19 cellular contexts compared by ENCODE assay signal in genomic region chr9:123448247-123448646, GRCh38.
A peak's percentile ranks its signal among the peaks of the same experiment; 100 is the strongest.
DNase-seq lines count a peak whose midpoint lies in the region; ATAC-seq, FAIRE-seq and TF ChIP-seq lines count a peak whose summit lies in the region.
"Had no signal": no experiment of that assay in that cellular context is flagged by ENCODE, and none has a peak within 500 bp of the region (broad histone marks: within the 10 kb centered on the region; RNA-seq: fewer than 3 reads in every experiment).

No MANE protein-coding gene starts in this region.

- no peak overlapping the region for H2BK5ac ChIP-seq in H1 (ENCODE audit: low read depth, low read length)

- peak; percentile 25 to 38; a peak in 2 of 4 replicates for TF ChIP-seq RAD21 in H1 (IDR thresholded peaks at IDR 0.05 in 1 of 2, conservative IDR thresholded peaks at IDR 0.05 in 1 of 2; ENCODE audit: low read depth in 2 of 2, low read length in 2 of 2)

- H4K8ac ChIP-seq in H1 (ENCODE audit: extremely low read depth, insufficient read depth, low read length): no peak overlapping the region

- H3K14ac ChIP-seq in H1 (ENCODE audit: insufficient read length): no peak overlapping the region

- intact Hi-C loops in sciatic nerve (cut with DNase I) (no loop called here), testis (cut with DNase I; ENCODE audit: low total_unique reads) (no loop called here)

- H2BK120ac ChIP-seq in H1 (replicated peaks; ENCODE audit: low read depth, low read length): no peak overlapping the region

- no peaks in the 10 kb centered on the region for H3K27me3 ChIP-seq in H7 (ENCODE audit: control insufficient read depth, insufficient read depth, low read length)
- no peaks in the 10 kb centered on the region for H3K27me3 ChIP-seq in H1 (replicated peaks in 1 of 4; ENCODE audit: control insufficient read depth in 3 of 4, extremely low read depth in 1 of 4, insufficient read depth in 3 of 4, low read length in 3 of 4)
- no peaks in the 10 kb centered on the region for H3K27me3 ChIP-seq in testis

- peaks cover 0 to 2% (median 0%) of the 10 kb centered on the region in 4 experiments; a peak in 2 of 7 replicates for H3K4me1 ChIP-seq in H1 (replicated peaks in 1 of 4; ENCODE audit: control insufficient read depth in 3 of 4, insufficient read depth in 4 of 4, low read length in 3 of 4)
- H3K4me1 ChIP-seq in testis: no peaks in the 10 kb centered on the region
- H3K4me1 ChIP-seq: A549 had no signal

- no peak overlapping the region for H3K56ac ChIP-seq in H1 (replicated peaks; ENCODE audit: insufficient read length, low read depth, low read length)

- H3K4me2 ChIP-seq in H1 (ENCODE audit: insufficient read depth in 1 of 2, low read depth in 2 of 2, low read length in 2 of 2): no peak overlapping the region
- H3K4me2 ChIP-seq: A549 had no signal

- no peak overlapping the region for H3K4me3 ChIP-seq in H7 (ENCODE audit: insufficient read depth, low read depth, low read length)
- H3K4me3 ChIP-seq in H1 (ENCODE audit: extremely low read depth in 1 of 4, insufficient read depth in 2 of 4, low read depth in 3 of 4, low read length in 4 of 4): no peak overlapping the region
- no peak overlapping the region for H3K4me3 ChIP-seq in testis
- H3K4me3 ChIP-seq: A549 had no signal

- FAIRE-seq in H1 (lab: Jason Lieb, UNC): no peak
- FAIRE-seq: A549, D721Med, G401.6, GM12891, H54 had no signal

- H3K9me3 Mint-ChIP-seq in WTC11: no peaks in the 10 kb centered on the region
- H3K9me3 Mint-ChIP-seq: CD14-positive monocyte; CD8-positive, alpha-beta T cell had no signal

- POLR2A ChIA-PET in WTC11 (lab: Charles Lee): no interaction called here
- POLR2A ChIA-PET in H1 (lab: Charles Lee; ENCODE audit: partially characterized antibody): no interaction called here

- H2BK20ac ChIP-seq in H1 (ENCODE audit: low read length): no peak overlapping the region

- no peak overlapping the region for H2AK5ac ChIP-seq in H1 (ENCODE audit: low read depth, low read length)

- H3K36me3 ChIP-seq in H7 (replicated peaks; ENCODE audit: control insufficient read depth, insufficient read depth, low read length) (no peaks in the 10 kb centered on the region), H1 (ENCODE audit: control insufficient read depth in 2 of 4, insufficient read depth in 4 of 4, low read length in 3 of 4) (no peaks in the 10 kb centered on the region; a peak in 1 of 8 replicates), testis (ENCODE audit: low read depth, missing control alignments) (no peaks in the 10 kb centered on the region)

- no peak overlapping the region for H3K4ac ChIP-seq in H1 (replicated peaks; ENCODE audit: insufficient read length, low read depth, low read length)

- H3K23me2 ChIP-seq in H1 (ENCODE audit: low read depth, low read length): no peaks in the 10 kb centered on the region

- peak; percentile 71 for ATAC-seq in WTC11
- ATAC-seq in sciatic nerve: no peak
- ATAC-seq in HG02973 (IDR thresholded peaks at IDR 0.05; ENCODE audit: unreplicated experiment): no peak
- ATAC-seq: A549; CD8-positive, alpha-beta T cell had no signal

- DNase-seq in H7 (peak; percentile 70), WTC11 (ENCODE audit: low spot score) (no peak), H1 (ENCODE audit: low read depth in 1 of 2, low spot score in 2 of 2) (no peak), sciatic nerve (ENCODE audit: low spot score) (peak; percentile 17), GM19240 (ENCODE audit: insufficient read length, low spot score) (no peak), testis (no peak)
- DNase-seq: CD8-positive, alpha-beta T cell; COR-L47; DMS153; DMS79 treated with DMSO at 0.1 percent for 48 hours; EL; IMR-90 had no signal

- no peak overlapping the region for H4K91ac ChIP-seq in H1 (replicated peaks; ENCODE audit: insufficient read length, low read length)

- TF ChIP-seq POLR2A in H1 (IDR thresholded peaks at IDR 0.05; ENCODE audit: control extremely low read depth in 1 of 2, low read depth in 2 of 2, low read length in 2 of 2) (no peak), testis (IDR thresholded peaks at IDR 0.05) (no peak)

- H3K27ac Mint-ChIP-seq in WTC11: no peak overlapping the region
- H3K27ac Mint-ChIP-seq: CD8-positive, alpha-beta T cell had no signal

- no peaks in the 10 kb centered on the region for H3K27me3 Mint-ChIP-seq in WTC11 (ENCODE audit: low read depth)

- no peak overlapping the region for H3K18ac ChIP-seq in H1 (ENCODE audit: extremely low read depth, low read length)

- H2BK12ac ChIP-seq in H1 (ENCODE audit: low read depth, low read length): no peak overlapping the region

- CTCF ChIA-PET in WTC11 (lab: Charles Lee) (interaction anchor here (0.5 to 2.0 kb wide), 11 partner anchors 10 to 424 kb away, joined by 3 to 11 read pairs (median 3); no protein-coding TSS in a partner anchor), H1 (lab: Charles Lee; ENCODE audit: partially characterized antibody) (interaction anchor here (0.7 to 2.9 kb wide), 16 partner anchors 9 to 190 kb away, joined by 3 to 20 read pairs (median 4); no protein-coding TSS in a partner anchor)

- 82% methylated on average over 5 of the region's 5 CpGs; no CpG with 5 or more reads in 1 of the 2 experiments for WGBS in H1 (ENCODE audit: extremely low coverage in 1 of 2, insufficient coverage in 1 of 2, insufficient read length in 1 of 2, insufficient replicate concordance in 2 of 2, low coverage in 1 of 2, low lambda C conversion rate in 2 of 2, missing lambda C conversion rate in 1 of 2), 2 experiments
- 89 to 91% methylated on average over 5 of the region's 5 CpGs for WGBS in testis, 2 donors

- H3K36me3 Mint-ChIP-seq in WTC11: no peaks in the 10 kb centered on the region

- no peaks in the 10 kb centered on the region for H3K79me1 ChIP-seq in H1 (ENCODE audit: low read depth, low read length)

- no peaks in the 10 kb centered on the region for H3K79me2 ChIP-seq in H1 (ENCODE audit: control insufficient read depth in 1 of 2, insufficient read depth in 2 of 2, low read length in 2 of 2)

- H4K5ac ChIP-seq in H1 (ENCODE audit: insufficient read length, low read depth, low read length): no peak overlapping the region

- H3K27ac ChIP-seq in H1 (ENCODE audit: low read depth, low read length): no peak overlapping the region
- no peak overlapping the region for H3K27ac ChIP-seq in testis
- H3K27ac ChIP-seq: A549 had no signal

- no peak overlapping the region for H2BK15ac ChIP-seq in H1 (ENCODE audit: low read length)

- no peak for TF ChIP-seq EP300 in H1 (IDR thresholded peaks at IDR 0.05; ENCODE audit: borderline replicate concordance in 1 of 2, low read depth in 2 of 2, low read length in 2 of 2)

- no peaks in the 10 kb centered on the region for H4K20me1 ChIP-seq in H1 (replicated peaks in 1 of 2; ENCODE audit: control insufficient read depth in 1 of 2, insufficient read depth in 2 of 2, low read length in 2 of 2)

- H2AFZ ChIP-seq in H1 (ENCODE audit: low read length): no peak overlapping the region

- no peak overlapping the region for H3K9ac ChIP-seq in H1 (replicated peaks in 1 of 4; ENCODE audit: extremely low read depth in 1 of 4, low read depth in 3 of 4, low read length in 3 of 4)

- TF ChIP-seq CTCF in WTC11 (IDR thresholded peaks at IDR 0.05) (no peak), H1 (IDR thresholded peaks at IDR 0.05; ENCODE audit: control extremely low read depth in 1 of 3, insufficient read depth in 1 of 3, low read depth in 1 of 3, low read length in 3 of 3) (peak in 2 of 3 experiments; percentile 22 to 34; a peak in 2 of 4 replicates), testis (IDR thresholded peaks at IDR 0.05) (no peak)

- H3K4me1 Mint-ChIP-seq in WTC11: peaks cover 11% of the 10 kb centered on the region
- H3K4me1 Mint-ChIP-seq: CD14-positive monocyte had no signal

- H3K4me3 Mint-ChIP-seq in WTC11: no peak overlapping the region
- H3K4me3 Mint-ChIP-seq: CD14-positive monocyte; CD8-positive, alpha-beta T cell had no signal

- H3K9me3 ChIP-seq in H1 (ENCODE audit: insufficient read depth in 2 of 2, low read depth in 1 of 2, low read length in 1 of 2) (no peaks in the 10 kb centered on the region), testis (no peaks in the 10 kb centered on the region)
- H3K9me3 ChIP-seq: A549 had no signal

- H3K23ac ChIP-seq in H1 (ENCODE audit: insufficient read length): no peak overlapping the region

TF ChIP-seq in WTC11, 78 proteins besides CTCF, POLR2A, EP300 and RAD21 (continues in another document):
- TF ChIP-seq ZMAT4 (CRISPR knock-in tag; IDR thresholded peaks at IDR 0.05) (no peak), ATF3 (CRISPR knock-in tag; conservative IDR thresholded peaks at IDR 0.05) (no peak)

TF ChIP-seq in H1, 55 proteins besides CTCF, POLR2A, EP300 and RAD21:
- TF ChIP-seq RFX5 (IDR thresholded peaks at IDR 0.05; ENCODE audit: borderline replicate concordance, low read depth, low read length) (no peak), NRF1 (IDR thresholded peaks at IDR 0.05; ENCODE audit: low read depth, low read length) (no peak), TAF7 (optimal IDR thresholded peaks at IDR 0.05; ENCODE audit: borderline replicate concordance, low read depth, low read length) (no peak)

Comparison
In these comparisons a context has a peak if more than half of its experiments do, and no peak if none do; other contexts are left out.
1. DNase-seq: peak in H7 (single experiment) and sciatic nerve (single experiment); none in WTC11 (single experiment), H1 (0 of 2), GM19240 (single experiment) and testis (single experiment).
2. CTCF ChIP-seq: peak in H1 (2 of 3); none in WTC11 (single experiment) and testis (0 of 3).